In genomic region chr4:86935499-86935832, GRCh38 we compare ENCODE assay signal across 1 cellular context.
TF ChIP-seq lines count a peak whose summit lies in the region.

No MANE protein-coding gene starts in this region.

TF ChIP-seq in H1, 55 proteins besides CTCF, POLR2A, EP300 and RAD21:
- no peak for TF ChIP-seq BRCA1 (IDR thresholded peaks at IDR 0.05; ENCODE audit: low read depth, low read length)
- TF ChIP-seq SUZ12 (IDR thresholded peaks at IDR 0.05; ENCODE audit: low read length): no peak
- peak; percentile 62 for TF ChIP-seq TAF7 (optimal IDR thresholded peaks at IDR 0.05; ENCODE audit: borderline replicate concordance, low read depth, low read length)
- TF ChIP-seq SIN3A (conservative IDR thresholded peaks at IDR 0.05 in 1 of 2, IDR thresholded peaks at IDR 0.05 in 1 of 2; ENCODE audit: low read depth in 1 of 2, low read length in 2 of 2): 0 out of 4 replicates have a peak, but pooled peaks of 1 of the 2 experiments have one; percentile 3
- no peak for TF ChIP-seq PHF8 (conservative IDR thresholded peaks at IDR 0.05; ENCODE audit: low read depth, low read length)
- no peak for TF ChIP-seq BACH1 (IDR thresholded peaks at IDR 0.05; ENCODE audit: low read length)
- no peak for TF ChIP-seq MAX (IDR thresholded peaks at IDR 0.05)
- TF ChIP-seq ZNF274 (IDR thresholded peaks at IDR 0.05; ENCODE audit: borderline replicate concordance, extremely low read depth, low read length): no peak
- TF ChIP-seq HDAC2 (IDR thresholded peaks at IDR 0.05; ENCODE audit: borderline replicate concordance in 1 of 2, low read depth in 2 of 2, low read length in 2 of 2): no peak
- no peak for TF ChIP-seq CBX8 (IDR thresholded peaks at IDR 0.05; ENCODE audit: borderline replicate concordance, low read depth, low read length)
- no peak for TF ChIP-seq GTF2F1 (IDR thresholded peaks at IDR 0.05; ENCODE audit: borderline replicate concordance, low read depth, low read length)
- TF ChIP-seq CEBPB (IDR thresholded peaks at IDR 0.05; ENCODE audit: low read depth, low read length): peak; percentile 85
- no peak for TF ChIP-seq JUND (IDR thresholded peaks at IDR 0.05; ENCODE audit: low read length)
- TF ChIP-seq SP2 (IDR thresholded peaks at IDR 0.05; ENCODE audit: low read length): no peak
- no peak for TF ChIP-seq HDAC6 (IDR thresholded peaks at IDR 0.05; ENCODE audit: low read depth, low read length)
- TF ChIP-seq POLR2AphosphoS5 (IDR thresholded peaks at IDR 0.05; ENCODE audit: low read depth, low read length): no peak
- no peak for TF ChIP-seq SIRT6 (IDR thresholded peaks at IDR 0.05; ENCODE audit: low read length)
